Comparison of ENCODE assay signal across 8 cellular contexts in the genomic region with DNA sequence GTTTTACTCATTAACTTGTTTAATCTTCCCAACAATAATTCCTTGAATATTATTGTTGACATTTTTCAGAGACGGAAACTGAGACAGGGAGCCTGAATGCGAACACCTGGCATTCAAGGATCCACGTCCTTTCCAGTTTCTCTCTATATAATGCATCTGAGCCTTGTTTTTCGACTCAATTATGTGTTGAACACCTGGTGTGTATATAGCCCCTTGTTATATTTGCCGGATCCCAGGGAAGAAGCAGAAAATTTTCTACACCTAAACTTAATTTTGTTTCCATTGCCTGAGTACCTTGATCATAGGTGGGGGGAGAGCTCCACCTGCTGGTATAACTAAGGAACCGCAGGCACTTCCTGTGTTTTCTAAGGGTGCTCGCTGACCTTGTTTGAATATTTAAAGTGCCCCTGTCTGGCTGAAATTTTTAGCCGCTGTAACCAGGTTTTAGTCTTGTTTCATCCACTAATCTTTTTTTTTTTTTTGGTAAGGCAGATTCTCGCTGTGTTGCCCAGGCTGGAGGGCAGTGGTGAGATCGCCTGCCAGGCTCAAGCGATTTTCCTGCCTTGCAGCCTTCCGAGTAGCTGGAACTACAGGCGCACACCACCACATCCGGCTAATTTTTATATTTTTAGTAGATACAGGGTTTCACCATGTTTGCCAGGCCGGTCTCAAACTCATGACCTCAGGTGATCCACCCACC. TPM values are rescaled to one million over a fixed set of nuclear protein-coding genes. Genes with fewer than 3 reads are reported as not detected.
DNase-seq lines count a peak whose midpoint lies in the region; ATAC-seq and TF ChIP-seq lines count a peak whose summit lies in the region.

No MANE protein-coding gene starts in this region.

- 31 to 39% (median 35%) methylated on average over 15 of the region's 15 CpGs for WGBS in adrenal gland, 4 donors

- H3K36me3 ChIP-seq in BE2C = no peaks in the 10 kb centered on the region
- no peaks in the 10 kb centered on the region for H3K36me3 ChIP-seq in adrenal gland (replicated peaks in 1 of 2)
- no peaks in the 10 kb centered on the region for H3K36me3 ChIP-seq in left ventricle myocardium inferior

- no peaks in the 10 kb centered on the region for H3K27me3 ChIP-seq in BE2C
- H3K27me3 ChIP-seq in adrenal gland = no peaks in the 10 kb centered on the region
- H3K27me3 ChIP-seq in left ventricle myocardium inferior (ENCODE audit: low read depth) = no peaks in the 10 kb centered on the region

- no peak overlapping the region for H3K4me3 ChIP-seq in BE2C (ENCODE audit: low read depth, low read length)
- H3K4me3 ChIP-seq in adrenal gland = peak overlapping the region in 1 of 4 donors; percentile 24
- H3K4me3 ChIP-seq in left ventricle myocardium inferior = peak overlapping the region; percentile 40

- peaks cover 4% of the 10 kb centered on the region for H3K4me1 ChIP-seq in BE2C
- peaks cover 16 to 18% of the 10 kb centered on the region in 2 donors for H3K4me1 ChIP-seq in adrenal gland (replicated peaks in 1 of 2)
- peaks cover 23% of the 10 kb centered on the region for H3K4me1 ChIP-seq in left ventricle myocardium inferior

- DNase-seq in BE2C = peak; percentile 62
- DNase-seq in NCI-H146 (lab: John Stamatoyannopoulos, UW) = peak; percentile 78
- DNase-seq in T-helper 1 cell = peak; percentile 20 to 75 (median 53)
- peak; percentile 61 to 88 (median 74) for DNase-seq in adrenal gland
- DNase-seq in left ventricle myocardium inferior = no peak
- peak; percentile 63 for DNase-seq in putamen (ENCODE audit: low spot score)

- H3K27ac ChIP-seq in adrenal gland = peak overlapping the region; percentile 24 to 85 (median 65)
- peak overlapping the region; percentile 87 for H3K27ac ChIP-seq in left ventricle myocardium inferior (replicated peaks)

- ATAC-seq in GM21528 (IDR thresholded peaks at IDR 0.05; ENCODE audit: low FRiP score, unreplicated experiment) (peak; percentile 40), GM19328 (IDR thresholded peaks at IDR 0.05; ENCODE audit: unreplicated experiment) (no peak)

- no peak for TF ChIP-seq POLR2A in adrenal gland (IDR thresholded peaks at IDR 0.05)

- H3K9me3 ChIP-seq in BE2C (no peaks in the 10 kb centered on the region), adrenal gland (replicated peaks in 1 of 3) (no peaks in the 10 kb centered on the region), left ventricle myocardium inferior (replicated peaks) (peaks cover 7% of the 10 kb centered on the region)

- intact Hi-C loops in adrenal gland (cut with DNase I) = loop anchor here (2.0 to 10.0 kb wide), 3 partner anchors 215 to 482 kb away; no protein-coding TSS in a partner anchor
- intact Hi-C loops in left ventricle myocardium inferior (cut with micrococcal nuclease) = loop anchor here (5.0 kb wide), 1 partner anchor 225 kb away; no protein-coding TSS in a partner anchor

- peak; percentile 95 for TF ChIP-seq CTCF in BE2C (IDR thresholded peaks at IDR 0.05; ENCODE audit: low read depth, low read length)
- TF ChIP-seq CTCF in adrenal gland (IDR thresholded peaks at IDR 0.05) = peak; percentile 90 to 98 (median 96)
- peak; percentile 93 for TF ChIP-seq CTCF in left ventricle myocardium inferior (IDR thresholded peaks at IDR 0.05; ENCODE audit: borderline replicate concordance)

RNA-seq across cellular contexts. Expression of gene NUBP1, which starts 6.6 kb away (rescaled TPM):
- 62.5 TPM for polyA plus RNA-seq in BE2C (2012; ENCODE audit: insufficient read depth, insufficient read length, low read depth)
- 10 to 100 TPM; 22.5 to 75.1 (median 53.8) TPM for total RNA-seq in adrenal gland
- polyA plus RNA-seq in adrenal gland = 10 to 100 TPM; 65.4 to 91.8 (median 87.0) TPM
- total RNA-seq in left ventricle myocardium inferior = 50.6 TPM

RNA-seq across cellular contexts. Expression of gene TEKT5, which starts 42.3 kb away (rescaled TPM):
- polyA plus RNA-seq in BE2C (2012; ENCODE audit: insufficient read depth, insufficient read length, low read depth) = 0.86 TPM
- total RNA-seq in adrenal gland (under 1 TPM in 1 of 8 donors, not detected in 7; 0.36 TPM), left ventricle myocardium inferior (not detected)
- polyA plus RNA-seq in adrenal gland = under 1 TPM in 2 of 3 donors, not detected in 1; 0.34 to 0.88 TPM
